Comparison of ENCODE assay signal across 17 cellular contexts in genomic region chr4:33369366-33369899, GRCh38.
DNase-seq lines count a peak whose midpoint lies in the region; ATAC-seq and TF ChIP-seq lines count a peak whose summit lies in the region.
"Had no signal": no experiment of that assay in that cellular context is flagged by ENCODE, and none has a peak within 500 bp of the region (broad histone marks: within the 10 kb centered on the region; RNA-seq: fewer than 3 reads in every experiment).

No MANE protein-coding gene starts in this region.

- H3K27me3 ChIP-seq in BJ (ENCODE audit: control insufficient read depth, insufficient read depth, low read length) (no peaks in the 10 kb centered on the region), kidney epithelial cell (ENCODE audit: control insufficient read depth, insufficient read depth, low read length) (no peaks in the 10 kb centered on the region), colonic mucosa (no peaks in the 10 kb centered on the region), gastrocnemius medialis (no peaks in the 10 kb centered on the region)
- H3K27me3 ChIP-seq: pancreas, transverse colon had no signal

- H3K27me3 Mint-ChIP-seq in chondrocyte (ENCODE audit: low read depth): no peaks in the 10 kb centered on the region
- H3K27me3 Mint-ChIP-seq: activated CD8-positive, alpha-beta T cell treated with anti-CD3 and anti-CD28 coated beads for 36 hours had no signal

- CTCF ChIA-PET in BJ (lab: Yijun Ruan, JAX): no interaction called here

- no peak for ATAC-seq in GM21723 (IDR thresholded peaks at IDR 0.05; ENCODE audit: unreplicated experiment)
- no peak for ATAC-seq in gastrocnemius medialis
- ATAC-seq: activated CD8-positive, alpha-beta T cell treated with anti-CD3 and anti-CD28 coated beads for 36 hours; pancreas had no signal

- peaks cover 1% of the 10 kb centered on the region for H3K36me3 Mint-ChIP-seq in chondrocyte (ENCODE audit: low read depth)
- H3K36me3 Mint-ChIP-seq: mesothelial cell of epicardium had no signal

- no peak for TF ChIP-seq POLR2A in gastrocnemius medialis (IDR thresholded peaks at IDR 0.05)

- no peak overlapping the region for H3K9ac ChIP-seq in colonic mucosa (ENCODE audit: low read depth in 2 of 2, low read length in 2 of 2)
- H3K9ac ChIP-seq: KMS-11 had no signal

- no peak overlapping the region for H3K4me3 Mint-ChIP-seq in chondrocyte (ENCODE audit: unreplicated experiment)
- H3K4me3 Mint-ChIP-seq: activated CD8-positive, alpha-beta T cell treated with anti-CD3 and anti-CD28 coated beads for 36 hours; mesothelial cell of epicardium had no signal

- in situ Hi-C loops in gastrocnemius medialis (cut with MboI; ENCODE audit: low sequenced_read_pairs in 4 of 4): no loop called here

- DNase-seq in BJ (ENCODE audit: low read depth): peak; percentile 17
- peak; percentile 2 for DNase-seq in LHCN-M2 (ENCODE audit: low read depth)
- no peak for DNase-seq in chondrocyte (ENCODE audit: low spot score)
- peak; percentile 35 for DNase-seq in kidney epithelial cell (ENCODE audit: low read depth)
- no peak for DNase-seq in colonic mucosa
- no peak for DNase-seq in glomerular visceral epithelial cell (ENCODE audit: extremely low spot score)
- no peak for DNase-seq in gastrocnemius medialis
- DNase-seq: activated CD8-positive, alpha-beta T cell treated with anti-CD3 and anti-CD28 coated beads for 36 hours; activated effector memory CD4-positive, alpha-beta T cell treated with anti-CD3 and anti-CD28 coated beads, Interleukin-2, amount 50 U/mL, for 16 hours; DMS153; NCI-H1694; pancreas; SHP77 treated with DMSO at 0.1 percent for 48 hours; transverse colon had no signal

- peak overlapping the region; percentile 30 for H3K27ac Mint-ChIP-seq in chondrocyte (ENCODE audit: unreplicated experiment)
- H3K27ac Mint-ChIP-seq: activated CD8-positive, alpha-beta T cell treated with anti-CD3 and anti-CD28 coated beads for 36 hours; mesothelial cell of epicardium had no signal

- H3K9me3 Mint-ChIP-seq in chondrocyte (ENCODE audit: low read depth): peaks cover 17% of the 10 kb centered on the region

- no peak overlapping the region for H3K27ac ChIP-seq in colonic mucosa
- no peak overlapping the region for H3K27ac ChIP-seq in gastrocnemius medialis
- H3K27ac ChIP-seq: KMS-11, pancreas, transverse colon had no signal

- H3K4me3 ChIP-seq in BJ (ENCODE audit: low read depth, low read length): no peak overlapping the region
- H3K4me3 ChIP-seq in kidney epithelial cell (ENCODE audit: low read depth, low read length): no peak overlapping the region
- H3K4me3 ChIP-seq in colonic mucosa: no peak overlapping the region
- H3K4me3 ChIP-seq in gastrocnemius medialis: no peak overlapping the region
- H3K4me3 ChIP-seq: pancreas, transverse colon had no signal

- peaks cover 5% of the 10 kb centered on the region for H3K4me1 Mint-ChIP-seq in chondrocyte (ENCODE audit: low read depth)

- H3K4me1 ChIP-seq in colonic mucosa (no peaks in the 10 kb centered on the region), gastrocnemius medialis (no peaks in the 10 kb centered on the region)
- H3K4me1 ChIP-seq: pancreas, transverse colon had no signal

- POLR2A ChIA-PET in BJ (lab: Charles Lee): interaction anchor here (0.6 kb wide), 1 partner anchor 1058 kb away, joined by 3 read pairs; no protein-coding TSS in a partner anchor

- no peak for TF ChIP-seq CTCF in BJ (IDR thresholded peaks at IDR 0.05; ENCODE audit: insufficient read depth, low read depth, low read length)
- no peak for TF ChIP-seq CTCF in chondrocyte (IDR thresholded peaks at IDR 0.05)
- no peak for TF ChIP-seq CTCF in kidney epithelial cell (IDR thresholded peaks at IDR 0.05; ENCODE audit: insufficient read depth, low read length, poor library complexity, severe bottlenecking)
- no peak for TF ChIP-seq CTCF in colonic mucosa (IDR thresholded peaks at IDR 0.05)
- TF ChIP-seq CTCF in gastrocnemius medialis (IDR thresholded peaks at IDR 0.05 in 4 of 5, conservative IDR thresholded peaks at IDR 0.05 in 1 of 5): no peak

- intact Hi-C loops in colonic mucosa (cut with DNase I) (no loop called here), gastrocnemius medialis (cut with DNase I; ENCODE audit: low total_unique reads) (no loop called here)

- H3K9me3 ChIP-seq in colonic mucosa (no peaks in the 10 kb centered on the region), gastrocnemius medialis (no peaks in the 10 kb centered on the region)
- H3K9me3 ChIP-seq: pancreas had no signal

- H3K36me3 ChIP-seq in BJ (ENCODE audit: control insufficient read depth, insufficient read depth, low read length) (no peaks in the 10 kb centered on the region), kidney epithelial cell (ENCODE audit: control insufficient read depth, insufficient read depth, low read length) (no peaks in the 10 kb centered on the region), colonic mucosa (no peaks in the 10 kb centered on the region), gastrocnemius medialis (no peaks in the 10 kb centered on the region)
- H3K36me3 ChIP-seq: pancreas, transverse colon had no signal

Comparison
In these comparisons a context has a peak if more than half of its experiments do, and no peak if none do; other contexts are left out.
1. DNase-seq: peak in BJ (single experiment), LHCN-M2 (single experiment) and kidney epithelial cell (single experiment); none in chondrocyte (single experiment), colonic mucosa (single experiment), glomerular visceral epithelial cell (single experiment) and gastrocnemius medialis (0 of 2).